ENCODE assay signal across 24 cellular contexts in genomic region chr6:44606506-44606905, GRCh38.
DNase-seq lines count a peak whose midpoint lies in the region; ATAC-seq and TF ChIP-seq lines count a peak whose summit lies in the region.
"Had no signal": no experiment of that assay in that cellular context is flagged by ENCODE, and none has a peak within 500 bp of the region (broad histone marks: within the 10 kb centered on the region; RNA-seq: fewer than 3 reads in every experiment).

No MANE protein-coding gene starts in this region.

- DNase-seq in activated effector memory CD4-positive, alpha-beta T cell treated with anti-CD3 and anti-CD28 coated beads, Interleukin-2, amount 50 U/mL, for 16 hours = peak; percentile 43
- no peak for DNase-seq in activated effector memory CD4-positive, alpha-beta T cell treated with Interleukin-2 at 50 U/mL for 16 hours
- DNase-seq in NCI-H748 treated with DMSO at 0.1 percent for 48 hours (lab: John Stamatoyannopoulos, UW) = peak; percentile 5
- peak; percentile 5 for DNase-seq in fibroblast of pulmonary artery (ENCODE audit: low read depth)
- DNase-seq in testis = peak; percentile 50
- DNase-seq in activated T-cell treated with anti-CD3 and anti-CD28 coated beads, Interleukin-2, amount 50 U/mL, for 4 hours = no peak
- no peak for DNase-seq in Peyer's patch
- DNase-seq: activated CD4-positive, alpha-beta T cell treated with anti-CD3 and anti-CD28 coated beads, Interleukin-2, amount 10 ng/mL, durations not matched to agents 24 days and 14 days; cortex of kidney; DMS79; esophagus squamous epithelium; GF-D8; left lung; naive thymus-derived CD8-positive, alpha-beta T cell; NCI-H1436; NCI-H510A; stimulated activated CD4-positive, alpha-beta T cell treated with anti-CD3 and anti-CD28 coated beads, Interleukin-2, amount 100 ng/mL, for 24 hours; stomach; tibial artery had no signal

- H3K9me3 Mint-ChIP-seq in activated T-cell treated with anti-CD3 and anti-CD28 coated beads, Interleukin-2, amount 50 U/mL, for 4 hours = no peaks in the 10 kb centered on the region
- H3K9me3 Mint-ChIP-seq: activated CD4-positive, alpha-beta T cell treated with anti-CD3 and anti-CD28 coated beads, Interleukin-2, amount 10 ng/mL, durations not matched to agents 24 days and 14 days; activated naive CD4-positive, alpha-beta T cell treated with anti-CD3 and anti-CD28 coated beads, Interleukin-2, amount 50 U/mL, for 24 hours; mesothelial cell of epicardium; naive thymus-derived CD8-positive, alpha-beta T cell had no signal

- H3K4me1 ChIP-seq in testis (no peaks in the 10 kb centered on the region), Peyer's patch (no peaks in the 10 kb centered on the region)
- H3K4me1 ChIP-seq: BLaER1, esophagus squamous epithelium, left lung, stomach, tibial artery had no signal

- no peak overlapping the region for H3K4me3 Mint-ChIP-seq in activated T-cell treated with anti-CD3 and anti-CD28 coated beads, Interleukin-2, amount 50 U/mL, for 4 hours
- H3K4me3 Mint-ChIP-seq: activated CD4-positive, alpha-beta T cell treated with anti-CD3 and anti-CD28 coated beads, Interleukin-2, amount 10 ng/mL, durations not matched to agents 24 days and 14 days; activated naive CD4-positive, alpha-beta T cell treated with anti-CD3 and anti-CD28 coated beads, Interleukin-2, amount 50 U/mL, for 24 hours; mesothelial cell of epicardium; naive thymus-derived CD8-positive, alpha-beta T cell had no signal

- H3K4me1 Mint-ChIP-seq in activated T-cell treated with anti-CD3 and anti-CD28 coated beads, Interleukin-2, amount 50 U/mL, for 4 hours (ENCODE audit: low read depth) = no peaks in the 10 kb centered on the region
- H3K4me1 Mint-ChIP-seq: activated CD4-positive, alpha-beta T cell treated with anti-CD3 and anti-CD28 coated beads, Interleukin-2, amount 10 ng/mL, durations not matched to agents 24 days and 14 days; activated naive CD4-positive, alpha-beta T cell treated with anti-CD3 and anti-CD28 coated beads, Interleukin-2, amount 50 U/mL, for 24 hours; naive thymus-derived CD8-positive, alpha-beta T cell had no signal

- H3K27ac ChIP-seq in testis = no peak overlapping the region
- no peak overlapping the region for H3K27ac ChIP-seq in Peyer's patch
- H3K27ac ChIP-seq: BLaER1, esophagus squamous epithelium, left lung, SJSA1, stomach, tibial artery had no signal

- WGBS in testis, 2 donors = 21 to 35% methylated on average over 8 of the region's 8 CpGs

- intact Hi-C loops in testis (cut with DNase I; ENCODE audit: low total_unique reads) = no loop called here

- ATAC-seq in activated T-cell treated with anti-CD3 and anti-CD28 coated beads, Interleukin-2, amount 50 U/mL, for 4 hours = no peak
- ATAC-seq: left lung; naive thymus-derived CD8-positive, alpha-beta T cell; Panc1 had no signal

- no peak for TF ChIP-seq CTCF in fibroblast of pulmonary artery (IDR thresholded peaks at IDR 0.05; ENCODE audit: low read length, missing control alignments)
- TF ChIP-seq CTCF in testis (IDR thresholded peaks at IDR 0.05) = no peak
- TF ChIP-seq CTCF in Peyer's patch (IDR thresholded peaks at IDR 0.05) = no peak

- no peaks in the 10 kb centered on the region for H3K27me3 ChIP-seq in testis
- no peaks in the 10 kb centered on the region for H3K27me3 ChIP-seq in Peyer's patch
- H3K27me3 ChIP-seq: BLaER1, esophagus squamous epithelium, left lung, SJSA1, stomach, tibial artery had no signal

- no peaks in the 10 kb centered on the region for H3K36me3 Mint-ChIP-seq in activated T-cell treated with anti-CD3 and anti-CD28 coated beads, Interleukin-2, amount 50 U/mL, for 4 hours (ENCODE audit: insufficient read depth)
- H3K36me3 Mint-ChIP-seq: activated naive CD4-positive, alpha-beta T cell treated with anti-CD3 and anti-CD28 coated beads, Interleukin-2, amount 50 U/mL, for 24 hours; mesothelial cell of epicardium; naive thymus-derived CD8-positive, alpha-beta T cell had no signal

- TF ChIP-seq POLR2A in testis (IDR thresholded peaks at IDR 0.05) (no peak), Peyer's patch (IDR thresholded peaks at IDR 0.05) (no peak)

- H3K36me3 ChIP-seq in testis (ENCODE audit: low read depth, missing control alignments) (no peaks in the 10 kb centered on the region), Peyer's patch (no peaks in the 10 kb centered on the region)
- H3K36me3 ChIP-seq: BLaER1, esophagus squamous epithelium, left lung, SJSA1, stomach, tibial artery had no signal

- H3K9me3 ChIP-seq in testis (no peaks in the 10 kb centered on the region), Peyer's patch (no peaks in the 10 kb centered on the region)
- H3K9me3 ChIP-seq: BLaER1, esophagus squamous epithelium, left lung, stomach, tibial artery had no signal

- H3K27me3 Mint-ChIP-seq in activated T-cell treated with anti-CD3 and anti-CD28 coated beads, Interleukin-2, amount 50 U/mL, for 4 hours (ENCODE audit: low read depth) = no peaks in the 10 kb centered on the region
- H3K27me3 Mint-ChIP-seq: activated naive CD4-positive, alpha-beta T cell treated with anti-CD3 and anti-CD28 coated beads, Interleukin-2, amount 50 U/mL, for 24 hours had no signal

- H3K4me3 ChIP-seq in fibroblast of pulmonary artery (replicated peaks; ENCODE audit: low read depth, low read length) (no peak overlapping the region), testis (no peak overlapping the region), Peyer's patch (no peak overlapping the region)
- H3K4me3 ChIP-seq: BLaER1, esophagus squamous epithelium, left lung, SJSA1, stomach, tibial artery had no signal

Comparison
In these comparisons a context has a peak if more than half of its experiments do, and no peak if none do; other contexts are left out.
1. DNase-seq: peak in activated effector memory CD4-positive, alpha-beta T cell treated with anti-CD3 and anti-CD28 coated beads, Interleukin-2, amount 50 U/mL, for 16 hours (single experiment), NCI-H748 treated with DMSO at 0.1 percent for 48 hours (single experiment), fibroblast of pulmonary artery (single experiment) and testis (single experiment); none in activated effector memory CD4-positive, alpha-beta T cell treated with Interleukin-2 at 50 U/mL for 16 hours (single experiment), activated T-cell treated with anti-CD3 and anti-CD28 coated beads, Interleukin-2, amount 50 U/mL, for 4 hours (single experiment) and Peyer's patch (0 of 3).